In the genomic region with DNA sequence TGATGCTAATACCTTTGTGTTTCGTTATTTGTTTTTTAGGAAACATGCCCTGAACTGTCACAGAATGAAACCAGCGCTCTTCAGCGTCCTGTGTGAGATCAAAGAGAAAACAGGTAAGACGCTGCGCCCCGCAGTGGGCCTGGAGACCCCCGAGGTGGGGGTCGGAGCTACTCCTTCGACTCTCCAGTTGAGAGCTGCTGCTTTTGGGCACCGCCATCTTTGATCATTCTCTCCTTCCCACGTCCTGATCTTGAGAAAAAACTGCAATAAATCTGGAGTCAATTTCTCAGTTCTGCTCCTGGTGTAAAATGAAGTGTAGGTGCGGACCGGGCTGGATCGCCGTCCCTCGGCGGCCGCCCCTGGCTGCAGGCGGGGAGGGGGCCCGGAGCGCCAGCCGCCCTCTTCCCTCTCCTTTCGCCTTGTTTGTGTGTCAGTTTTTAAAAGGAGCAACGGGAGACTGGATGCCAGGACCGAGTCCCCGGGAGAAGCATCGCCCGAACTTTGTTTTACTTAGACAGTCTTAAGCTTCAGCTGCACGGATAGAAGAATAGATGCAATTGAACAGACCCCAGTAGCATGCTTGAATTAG, we compare ENCODE assay signal across 7 cellular contexts. TPM values are rescaled to one million over a fixed set of nuclear protein-coding genes. Genes with fewer than 3 reads are reported as not detected.
DNase-seq lines count a peak whose midpoint lies in the region; ATAC-seq, FAIRE-seq and TF ChIP-seq lines count a peak whose summit lies in the region.

No MANE protein-coding gene starts in this region.

- peak overlapping the region; percentile 47 to 98 (median 91) for H3K27ac Mint-ChIP-seq in nephron

- TF ChIP-seq POLR2A in GM12891 (IDR thresholded peaks at IDR 0.05; ENCODE audit: low read depth, low read length) (no peak), Peyer's patch (IDR thresholded peaks at IDR 0.05) (no peak)

- H3K4me3 ChIP-seq in Peyer's patch (peak overlapping the region; percentile 41 to 84 (median 72)), epithelial cell of esophagus (ENCODE audit: low read length) (peak overlapping the region; percentile 79)

- ATAC-seq in GM18502 (IDR thresholded peaks at IDR 0.05; ENCODE audit: poor library complexity, unreplicated experiment), result no peak
- ATAC-seq in HG03378 (IDR thresholded peaks at IDR 0.05; ENCODE audit: unreplicated experiment), result no peak
- no peak for ATAC-seq in GM21360 (IDR thresholded peaks at IDR 0.05; ENCODE audit: unreplicated experiment)

- peaks cover 45% of the 10 kb centered on the region for H3K4me1 Mint-ChIP-seq in nephron

- FAIRE-seq in GM12891 (lab: Jason Lieb, UNC), result peak; percentile 40

- peaks cover 40% of the 10 kb centered on the region for H3K27me3 Mint-ChIP-seq in nephron (ENCODE audit: low read depth)

- H3K27ac ChIP-seq in Peyer's patch, result peak overlapping the region; percentile 76 to 95 (median 85)

- H3K9me3 Mint-ChIP-seq in nephron, result no peaks in the 10 kb centered on the region

- no peak for TF ChIP-seq CTCF in Peyer's patch (IDR thresholded peaks at IDR 0.05)
- no peak for TF ChIP-seq CTCF in epithelial cell of esophagus (IDR thresholded peaks at IDR 0.05; ENCODE audit: insufficient read depth, low read depth, low read length, missing control alignments)
- TF ChIP-seq CTCF in nephron (IDR thresholded peaks at IDR 0.05; ENCODE audit: unreplicated experiment in 3 of 3), result no peak

- peak overlapping the region; percentile 89 to 98 (median 92) for H3K4me3 Mint-ChIP-seq in nephron

- peaks cover 17% of the 10 kb centered on the region for H3K36me3 Mint-ChIP-seq in nephron (ENCODE audit: low read depth)

- DNase-seq in GM12891 (ENCODE audit: insufficient read length, low spot score) (no peak), Peyer's patch (no peak), epithelial cell of esophagus (ENCODE audit: low read depth) (peak; percentile 8)

- no peaks in the 10 kb centered on the region for H3K4me1 ChIP-seq in Peyer's patch

- H3K36me3 ChIP-seq in Peyer's patch, result no peaks in the 10 kb centered on the region

- no peaks in the 10 kb centered on the region for H3K9me3 ChIP-seq in Peyer's patch

- H3K27me3 ChIP-seq in Peyer's patch, result no peaks in the 10 kb centered on the region

TF ChIP-seq in GM12891, 5 proteins besides CTCF, POLR2A, EP300 and RAD21:
- TF ChIP-seq TAF1 (IDR thresholded peaks at IDR 0.05; ENCODE audit: low read depth, low read length), result no peak; the same call in 1 of the 2 replicates

RNA-seq across cellular contexts. Expression of a gene that starts 1.4 kb away (rescaled TPM):
- 19.2 TPM for polyA plus RNA-seq in GM12891 (2012; ENCODE audit: low read depth, missing spikeins)
- total RNA-seq in Peyer's patch, result 10 to 100 TPM in 3 of 4 donors, 1 to 10 TPM in 1; 7.7 to 83.3 (median 12.1) TPM

RNA-seq across cellular contexts. Expression of a gene that starts 41.6 kb away (rescaled TPM):
- 65.6 TPM for polyA plus RNA-seq in GM12891 (2012; ENCODE audit: low read depth, missing spikeins)
- 10 to 100 TPM; 59.0 to 98.2 (median 70.9) TPM for total RNA-seq in Peyer's patch
